Comparison of ENCODE assay signal across 21 cellular contexts in genomic region chr9:82791685-82792084, GRCh38.
"Had no signal": no experiment of that assay in that cellular context is flagged by ENCODE, and none has a peak within 500 bp of the region (broad histone marks: within the 10 kb centered on the region; RNA-seq: fewer than 3 reads in every experiment).

No MANE protein-coding gene starts in this region.

- H3K4me3 ChIP-seq: dorsolateral prefrontal cortex, hepatocyte, pancreas, tibial artery, upper lobe of left lung, uterus had no signal

- DNase-seq: dorsolateral prefrontal cortex; effector CD8-positive, alpha-beta T cell; foreskin melanocyte; head of caudate nucleus; kidney; left colon; left ventricle myocardium superior; mesendoderm; naive B cell; occipital lobe; pancreas; right cardiac atrium; small intestine; stimulated activated CD4-positive, alpha-beta T cell treated with anti-CD3 and anti-CD28 coated beads, Interleukin-12 subunit alpha, Interleukin-12 subunit beta, amount 100 ng/mL, for 4 hours; stimulated activated naive CD8-positive, alpha-beta T cell treated with anti-CD3 and anti-CD28 coated beads, Interleukin-15, Interleukin-2, amounts not matched to agents 100 U/mL and 50 U/mL, for 24 hours; tibial artery; upper lobe of left lung; uterus had no signal

- H3K4me1 Mint-ChIP-seq: nephron had no signal

- H3K27me3 ChIP-seq: hepatocyte, pancreas, tibial artery, upper lobe of left lung, uterus had no signal

- H3K36me3 ChIP-seq: pancreas, tibial artery, upper lobe of left lung, uterus had no signal

- ATAC-seq: left colon; left ventricle myocardium superior; pancreas; right cardiac atrium; stimulated activated naive CD8-positive, alpha-beta T cell treated with anti-CD3 and anti-CD28 coated beads, Interleukin-15, Interleukin-2, amounts not matched to agents 100 U/mL and 50 U/mL, for 24 hours had no signal

- H3K4me1 ChIP-seq: pancreas, tibial artery, upper lobe of left lung, uterus had no signal

- H3K27ac ChIP-seq: dorsolateral prefrontal cortex, hepatocyte, pancreas, tibial artery, upper lobe of left lung, uterus had no signal

- H3K27me3 Mint-ChIP-seq: naive B cell, progenitor cell of endocrine pancreas had no signal

- H3K36me3 Mint-ChIP-seq: naive B cell had no signal

- H3K27ac Mint-ChIP-seq: nephron, progenitor cell of endocrine pancreas had no signal

- H3K9me3 ChIP-seq: pancreas, tibial artery, upper lobe of left lung, uterus had no signal

- H3K4me2 ChIP-seq: hepatocyte had no signal

- H3K9me3 Mint-ChIP-seq: naive B cell had no signal

- H3K4me3 Mint-ChIP-seq: naive B cell, nephron had no signal
